8 cellular contexts compared by ENCODE assay signal in the genomic region with DNA sequence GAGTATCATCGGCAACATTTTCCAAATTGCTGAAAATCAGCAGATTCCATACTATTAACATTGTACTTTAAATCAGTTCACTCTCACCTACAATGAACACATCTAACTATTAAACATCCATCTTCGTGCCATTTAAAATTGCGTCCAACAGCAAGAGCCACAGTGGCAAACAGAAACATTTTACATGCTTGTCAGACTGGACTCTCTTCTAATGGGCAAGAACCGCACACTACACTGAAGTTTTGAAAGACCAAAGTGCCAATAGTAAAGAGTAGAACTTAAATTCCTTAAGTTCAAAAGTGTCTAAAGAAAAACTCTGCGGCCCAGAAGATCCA. TPM values are rescaled to one million over a fixed set of nuclear protein-coding genes. Genes with fewer than 3 reads are reported as not detected.
DNase-seq lines count a peak whose midpoint lies in the region; ATAC-seq and TF ChIP-seq lines count a peak whose summit lies in the region.

No MANE protein-coding gene starts in this region.

- H3K4me3 Mint-ChIP-seq in activated T-helper 2 cell treated with anti-CD3 and anti-CD28 coated beads, Interferon-gamma antibody, Interleukin-2, Interleukin-4, amounts not matched to agents 10 μg/mL and 5 μg/mL and 100 μg/mL, durations not matched to agents 14 hours and 24 hours and 36 hours (ENCODE audit: low read depth), result peak overlapping the region; percentile 92
- H3K4me3 Mint-ChIP-seq in stimulated activated memory B cell treated with anti-CD40 and anti-IgM and Interleukin-4, amounts not matched to agents 10 μg/mL and 1 μg/mL and 100 μg/mL, for 72 hours, result peak overlapping the region; percentile 99

- peaks cover 95% of the 10 kb centered on the region for H3K36me3 Mint-ChIP-seq in activated T-helper 2 cell treated with anti-CD3 and anti-CD28 coated beads, Interferon-gamma antibody, Interleukin-2, Interleukin-4, amounts not matched to agents 10 μg/mL and 5 μg/mL and 100 μg/mL, durations not matched to agents 14 hours and 24 hours and 36 hours (ENCODE audit: low read depth)
- peaks cover 72% of the 10 kb centered on the region for H3K36me3 Mint-ChIP-seq in stimulated activated memory B cell treated with anti-CD40 and anti-IgM and Interleukin-4, amounts not matched to agents 10 μg/mL and 1 μg/mL and 100 μg/mL, for 72 hours

- H3K9me3 Mint-ChIP-seq in activated T-helper 2 cell treated with anti-CD3 and anti-CD28 coated beads, Interferon-gamma antibody, Interleukin-2, Interleukin-4, amounts not matched to agents 10 μg/mL and 5 μg/mL and 100 μg/mL, durations not matched to agents 14 hours and 24 hours and 36 hours, result no peaks in the 10 kb centered on the region
- H3K9me3 Mint-ChIP-seq in stimulated activated memory B cell treated with anti-CD40 and anti-IgM and Interleukin-4, amounts not matched to agents 10 μg/mL and 1 μg/mL and 100 μg/mL, for 72 hours, result no peaks in the 10 kb centered on the region

- TF ChIP-seq CTCF in HFF-Myc (IDR thresholded peaks at IDR 0.05; ENCODE audit: low read depth, low read length, missing control alignments), result no peak

- H3K27ac Mint-ChIP-seq in activated T-helper 2 cell treated with anti-CD3 and anti-CD28 coated beads, Interferon-gamma antibody, Interleukin-2, Interleukin-4, amounts not matched to agents 10 μg/mL and 5 μg/mL and 100 μg/mL, durations not matched to agents 14 hours and 24 hours and 36 hours, result peak overlapping the region; percentile 89
- peak overlapping the region; percentile 97 for H3K27ac Mint-ChIP-seq in stimulated activated memory B cell treated with anti-CD40 and anti-IgM and Interleukin-4, amounts not matched to agents 10 μg/mL and 1 μg/mL and 100 μg/mL, for 72 hours

- intact Hi-C loops in activated T-helper 2 cell treated with anti-CD3 and anti-CD28 coated beads, Interferon-gamma antibody, Interleukin-2, Interleukin-4, amounts not matched to agents 10 μg/mL and 5 μg/mL and 100 μg/mL, durations not matched to agents 14 hours and 24 hours and 36 hours (cut with micrococcal nuclease), result loop anchor here (5.0 kb wide), 1 partner anchor 328 kb away; no protein-coding TSS in a partner anchor

- peaks cover 50% of the 10 kb centered on the region for H3K4me1 Mint-ChIP-seq in activated T-helper 2 cell treated with anti-CD3 and anti-CD28 coated beads, Interferon-gamma antibody, Interleukin-2, Interleukin-4, amounts not matched to agents 10 μg/mL and 5 μg/mL and 100 μg/mL, durations not matched to agents 14 hours and 24 hours and 36 hours (ENCODE audit: low read depth)
- H3K4me1 Mint-ChIP-seq in stimulated activated memory B cell treated with anti-CD40 and anti-IgM and Interleukin-4, amounts not matched to agents 10 μg/mL and 1 μg/mL and 100 μg/mL, for 72 hours, result peaks cover 55% of the 10 kb centered on the region

- H3K9me3 ChIP-seq in iPS-18c (ENCODE audit: control insufficient read depth, insufficient read depth, low read length), result peaks cover 2% of the 10 kb centered on the region

- H3K27me3 Mint-ChIP-seq in activated T-helper 2 cell treated with anti-CD3 and anti-CD28 coated beads, Interferon-gamma antibody, Interleukin-2, Interleukin-4, amounts not matched to agents 10 μg/mL and 5 μg/mL and 100 μg/mL, durations not matched to agents 14 hours and 24 hours and 36 hours (ENCODE audit: low read depth), result no peaks in the 10 kb centered on the region
- no peaks in the 10 kb centered on the region for H3K27me3 Mint-ChIP-seq in stimulated activated memory B cell treated with anti-CD40 and anti-IgM and Interleukin-4, amounts not matched to agents 10 μg/mL and 1 μg/mL and 100 μg/mL, for 72 hours

- peak overlapping the region; percentile 62 for H3K4me3 ChIP-seq in HFF-Myc (replicated peaks; ENCODE audit: low read depth, low read length)
- H3K4me3 ChIP-seq in iPS-18c (ENCODE audit: insufficient read depth, low read depth, low read length), result peak overlapping the region; percentile 88

- ATAC-seq in stimulated activated memory B cell treated with anti-CD40 and anti-IgM and Interleukin-4, amounts not matched to agents 10 μg/mL and 1 μg/mL and 100 μg/mL, for 72 hours, result no peak
- no peak for ATAC-seq in GM18858 (IDR thresholded peaks at IDR 0.05; ENCODE audit: unreplicated experiment)
- no peak for ATAC-seq in HG03196 (IDR thresholded peaks at IDR 0.05; ENCODE audit: unreplicated experiment)

- DNase-seq in HFF-Myc (ENCODE audit: extremely low read depth, low read depth), result no peak
- DNase-seq in activated T-helper 2 cell treated with anti-CD3 and anti-CD28 coated beads, Interferon-gamma antibody, Interleukin-2, Interleukin-4, amounts not matched to agents 10 μg/mL and 5 μg/mL and 100 μg/mL, durations not matched to agents 14 hours and 24 hours and 36 hours (ENCODE audit: low spot score), result no peak
- no peak for DNase-seq in activated CD4-positive, CD25-positive, alpha-beta regulatory T cell (lab: John Stamatoyannopoulos, UW)
- DNase-seq in NCI-H1930 (lab: John Stamatoyannopoulos, UW), result no peak

RNA-seq across cellular contexts. Expression of a gene that starts 0.7 kb away (rescaled TPM):
- total RNA-seq in activated T-helper 2 cell treated with anti-CD3 and anti-CD28 coated beads, Interferon-gamma antibody, Interleukin-2, Interleukin-4, amounts not matched to agents 10 μg/mL and 5 μg/mL and 100 μg/mL, durations not matched to agents 14 hours and 24 hours and 36 hours, result 1,903 and 1,963 TPM in 2 replicates

RNA-seq across cellular contexts. Expression of a gene that starts 11.9 kb away (rescaled TPM):
- total RNA-seq in activated T-helper 2 cell treated with anti-CD3 and anti-CD28 coated beads, Interferon-gamma antibody, Interleukin-2, Interleukin-4, amounts not matched to agents 10 μg/mL and 5 μg/mL and 100 μg/mL, durations not matched to agents 14 hours and 24 hours and 36 hours, result 112 TPM in 2 replicates
